In genomic region chr12:118370601-118371000, GRCh38 we compare ENCODE assay signal across 1 cellular context.
TF ChIP-seq lines count a peak whose summit lies in the region.

No MANE protein-coding gene starts in this region.

TF ChIP-seq in HEK293, 187 proteins besides CTCF, POLR2A, EP300 and RAD21 (continued from another document):
- no peak for TF ChIP-seq BCL6B (tag by site-specific recombination; IDR thresholded peaks at IDR 0.05)
